ENCODE assay signal across 34 cellular contexts in the genomic region with DNA sequence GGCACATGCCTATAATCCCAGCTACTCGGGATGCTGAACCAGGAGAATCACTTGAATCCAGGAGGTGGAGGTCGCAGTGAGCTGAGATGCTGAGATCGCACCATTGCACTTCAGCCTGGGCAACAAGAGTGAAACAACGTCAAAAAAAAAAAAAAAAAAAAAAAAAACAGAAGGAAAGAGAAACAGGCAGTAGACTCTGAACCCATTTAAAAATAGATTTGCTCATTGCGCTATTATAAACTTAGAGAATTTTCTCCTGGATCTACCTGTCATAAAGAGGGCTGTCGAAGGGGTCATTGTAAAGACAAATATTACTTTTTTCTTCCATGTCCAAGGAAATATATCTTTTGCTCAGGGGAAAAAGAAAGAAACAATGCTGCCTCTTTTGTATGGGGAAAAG.
"Had no signal": no experiment of that assay in that cellular context is flagged by ENCODE, and none has a peak within 500 bp of the region (broad histone marks: within the 10 kb centered on the region; RNA-seq: fewer than 3 reads in every experiment).

No MANE protein-coding gene starts in this region.

- H3K9me3 ChIP-seq: adrenal gland, body of pancreas, breast epithelium had no signal

- DNase-seq: activated B cell treated with CpG ODN at 0.5 μM for 24 hours; activated CD4-positive, alpha-beta memory T cell treated with anti-CD3 and anti-CD28 coated beads for 36 hours; activated CD4-positive, alpha-beta T cell treated with anti-CD3 and anti-CD28 coated beads for 4 hours; activated CD4-positive, alpha-beta T cell treated with anti-CD3 and anti-CD28 coated beads, Interleukin-2, amount 10 ng/mL, durations not matched to agents 24 days and 14 days; activated CD4-positive, alpha-beta T cell treated with anti-CD3 and anti-CD28 coated beads, Interleukin-2, amount 50 U/mL, for 1 hour; activated CD4-positive, alpha-beta T cell treated with anti-CD3 and anti-CD28 coated beads, Interleukin-2, amount 50 U/mL, for 4 hours; activated CD4-positive, CD25-positive, alpha-beta regulatory T cell treated with anti-CD3 and anti-CD28 coated beads, Interleukin-2, amount 50 U/mL, for 72 hours; activated CD8-positive, alpha-beta memory T cell treated with anti-CD3 and anti-CD28 coated beads, Interleukin-2, amount 50 U/mL, for 4 hours; activated CD8-positive, alpha-beta T cell treated with anti-CD3 and anti-CD28 coated beads for 36 hours; activated effector memory CD4-positive, alpha-beta T cell treated with anti-CD3 and anti-CD28 coated beads, Interleukin-2, amount 50 U/mL, for 16 hours; activated gamma-delta T cell treated with Interleukin-2 at 50 U/mL for 16 hours; activated naive CD4-positive, alpha-beta T cell; activated naive CD4-positive, alpha-beta T cell treated with anti-CD3 and anti-CD28 coated beads for 36 hours; activated naive CD4-positive, alpha-beta T cell treated with anti-CD3 and anti-CD28 coated beads, Interleukin-2, amount 50 U/mL, for 16 hours; activated naive CD8-positive, alpha-beta T cell treated with anti-CD3 and anti-CD28 coated beads for 36 hours; activated T-cell treated with anti-CD3 and anti-CD28 coated beads for 4 hours; activated T-cell treated with anti-CD3 and anti-CD28 coated beads, Interleukin-2, amount 50 U/mL, for 1 hour; activated T-cell treated with anti-CD3 and anti-CD28 coated beads, Interleukin-2, amount 50 U/mL, for 4 hours; activated T-cell treated with anti-CD3 and anti-CD28 coated beads, Interleukin-2, amount 50 U/mL, for 72 hours; adrenal gland; amniotic stem cell; aorta; body of pancreas; brain microvascular endothelial cell; central memory CD4-positive, alpha-beta T cell; T-helper 1 cell; T-helper 2 cell; T-helper 9 cell had no signal

- H3K27me3 ChIP-seq: adrenal gland, body of pancreas, brain microvascular endothelial cell, breast epithelium had no signal

- H3K36me3 ChIP-seq: adrenal gland, brain microvascular endothelial cell, breast epithelium had no signal

- H3K27ac ChIP-seq: adrenal gland, body of pancreas, brain microvascular endothelial cell, breast epithelium, VCaP had no signal

- H3K4me3 ChIP-seq: adrenal gland, body of pancreas, breast epithelium had no signal

- ATAC-seq: activated CD8-positive, alpha-beta T cell treated with anti-CD3 and anti-CD28 coated beads for 36 hours; activated naive CD4-positive, alpha-beta T cell treated with anti-CD3 and anti-CD28 coated beads, Interleukin-2, amount 50 U/mL, for 72 hours; activated T-cell treated with anti-CD3 and anti-CD28 coated beads, Interleukin-2, amount 50 U/mL, for 4 hours; activated T-cell treated with anti-CD3 and anti-CD28 coated beads, Interleukin-2, amount 50 U/mL, for 72 hours; activated T-helper 17 cell treated with anti-CD3 and anti-CD28 coated beads, Interleukin-2, amount 50 U/mL, for 72 hours; body of pancreas had no signal

- FAIRE-seq: astrocyte, TTC549 had no signal

- H3K4me1 ChIP-seq: adrenal gland, body of pancreas, breast epithelium had no signal
